Comparison of ENCODE assay signal across 8 cellular contexts in genomic region chr7:134016223-134016941, GRCh38.
A peak's percentile ranks its signal among the peaks of the same experiment; 100 is the strongest.
DNase-seq lines count a peak whose midpoint lies in the region; ATAC-seq and TF ChIP-seq lines count a peak whose summit lies in the region.

No MANE protein-coding gene starts in this region.

- H3K4me3 Mint-ChIP-seq in immature natural killer cell: no peak overlapping the region

- H3K36me3 ChIP-seq in HCT116 (ENCODE audit: control insufficient read depth in 1 of 2, insufficient read depth in 2 of 2, low read length in 2 of 2): no peaks in the 10 kb centered on the region
- H3K36me3 ChIP-seq in PC-9 (ENCODE audit: low read depth): no peaks in the 10 kb centered on the region
- H3K36me3 ChIP-seq in trophoblast cell (ENCODE audit: control insufficient read depth in 1 of 2, insufficient read depth in 2 of 2, low read length in 2 of 2): no peaks in the 10 kb centered on the region

- no peaks in the 10 kb centered on the region for H4K20me1 ChIP-seq in HCT116 (ENCODE audit: insufficient read depth)
- H4K20me1 ChIP-seq in PC-9 (ENCODE audit: insufficient read depth): no peaks in the 10 kb centered on the region

- DNase-seq in Ammon's horn (ENCODE audit: low spot score) (peak; percentile 68), HCT116 (ENCODE audit: low read depth, low spot score) (peak; percentile 12), PC-9 (peak in 1 of 2 experiments; percentile 16), fibroblast of mammary gland (ENCODE audit: low read depth) (peak; percentile 28), trophoblast cell (peak; percentile 3 to 47), immature natural killer cell (no peak)
- no peak for DNase-seq in central memory CD4-positive, alpha-beta T cell

- RAD21 ChIA-PET in HCT116 (lab: Charles Lee; ENCODE audit: low non-redundant PET in 1 of 2, low total read pairs in 2 of 2, uncharacterized antibody in 2 of 2, unreplicated experiment in 2 of 2): no interaction called here

- no peaks in the 10 kb centered on the region for H3K79me1 ChIP-seq in trophoblast cell (ENCODE audit: low read length)

- H3K36me3 Mint-ChIP-seq in immature natural killer cell: peaks cover 0 to 5% (median 4%) of the 10 kb centered on the region in 3 donors

- no peak for TF ChIP-seq POLR2A in HCT116 (IDR thresholded peaks at IDR 0.05; ENCODE audit: borderline replicate concordance, extremely low read depth, insufficient read depth, insufficient read length)

- H3K27ac Mint-ChIP-seq in immature natural killer cell: peak overlapping the region in 2 of 6 donors; percentile 3 to 24

- no peaks in the 10 kb centered on the region for H3K27me3 ChIP-seq in HCT116 (ENCODE audit: insufficient read depth, low read length)
- H3K27me3 ChIP-seq in PC-9 (ENCODE audit: insufficient read depth, low read depth): no peaks in the 10 kb centered on the region
- no peaks in the 10 kb centered on the region for H3K27me3 ChIP-seq in trophoblast cell (ENCODE audit: insufficient read depth, low read length)

- no peak overlapping the region for H2BK120ac ChIP-seq in trophoblast cell (ENCODE audit: insufficient read depth, low read length, poor library complexity)

- H3K4me1 ChIP-seq in HCT116 (ENCODE audit: control insufficient read depth in 1 of 2, insufficient read depth in 2 of 2, low read length in 2 of 2) (no peaks in the 10 kb centered on the region), PC-9 (replicated peaks; ENCODE audit: insufficient read depth) (no peaks in the 10 kb centered on the region), trophoblast cell (ENCODE audit: control insufficient read depth in 1 of 2, insufficient read depth in 2 of 2, low read length in 2 of 2) (no peaks in the 10 kb centered on the region)

- H3F3A ChIP-seq in PC-9 (ENCODE audit: insufficient read depth, low read depth): no peaks in the 10 kb centered on the region

- H3K27ac ChIP-seq in HCT116 (ENCODE audit: low read depth, low read length) (no peak overlapping the region), PC-9 (no peak overlapping the region), trophoblast cell (ENCODE audit: low read depth, low read length) (no peak overlapping the region)

- H3K9me2 ChIP-seq in HCT116 (ENCODE audit: insufficient read depth) (no peaks in the 10 kb centered on the region), PC-9 (ENCODE audit: insufficient read depth) (no peaks in the 10 kb centered on the region)

- H3K18ac ChIP-seq in trophoblast cell (ENCODE audit: low read length): no peak overlapping the region

- H3K79me2 ChIP-seq in HCT116 (ENCODE audit: insufficient read depth, low read length): no peaks in the 10 kb centered on the region
- no peaks in the 10 kb centered on the region for H3K79me2 ChIP-seq in PC-9 (ENCODE audit: low read depth)
- H3K79me2 ChIP-seq in trophoblast cell (ENCODE audit: control insufficient read depth, insufficient read depth, low read length, poor library complexity): no peaks in the 10 kb centered on the region

- H3K4me2 ChIP-seq in HCT116 (ENCODE audit: low read length): no peak overlapping the region
- H3K4me2 ChIP-seq in PC-9: no peak overlapping the region
- H3K4me2 ChIP-seq in trophoblast cell (ENCODE audit: low read length): no peak overlapping the region

- H4K91ac ChIP-seq in trophoblast cell (ENCODE audit: low read depth, low read length): no peak overlapping the region

- no CpG with 5 or more reads among the region's 4 CpGs for WGBS in trophoblast cell (ENCODE audit: extremely low coverage, insufficient coverage, insufficient read length)

- H2AFZ ChIP-seq in HCT116 (ENCODE audit: low read depth, low read length, poor library complexity, severe bottlenecking): no peak overlapping the region
- no peak overlapping the region for H2AFZ ChIP-seq in PC-9
- no peak overlapping the region for H2AFZ ChIP-seq in trophoblast cell (ENCODE audit: insufficient read depth, low read length, poor library complexity)

- no peak overlapping the region for H4K12ac ChIP-seq in trophoblast cell (ENCODE audit: low read depth, low read length)

- no peak overlapping the region for H3K4me3 ChIP-seq in HCT116 (replicated peaks in 1 of 2; ENCODE audit: low read depth in 1 of 2, low read length in 2 of 2)
- no peak overlapping the region for H3K4me3 ChIP-seq in PC-9
- H3K4me3 ChIP-seq in fibroblast of mammary gland (ENCODE audit: control insufficient read depth, low read depth, low read length): no peak overlapping the region
- H3K4me3 ChIP-seq in trophoblast cell (ENCODE audit: low read depth, low read length): no peak overlapping the region

- TF ChIP-seq CTCF in HCT116 (IDR thresholded peaks at IDR 0.05 in 2 of 3, conservative IDR thresholded peaks at IDR 0.05 in 1 of 3; ENCODE audit: borderline replicate concordance in 1 of 3, insufficient read depth in 1 of 3, low read depth in 2 of 3, low read length in 2 of 3) (peak; percentile 41 to 79 (median 76); a peak in 5 of 6 replicates), PC-9 (conservative IDR thresholded peaks at IDR 0.05) (peak; percentile 76), fibroblast of mammary gland (conservative IDR thresholded peaks at IDR 0.05; ENCODE audit: control insufficient read depth, insufficient read depth, low read depth, low read length) (peak; percentile 73)

- no peak overlapping the region for H3K4ac ChIP-seq in trophoblast cell (ENCODE audit: low read depth, low read length)

- H3K14ac ChIP-seq in trophoblast cell (ENCODE audit: low read length): no peak overlapping the region

- peak; percentile 66 for ATAC-seq in HCT116
- no peak for ATAC-seq in GM19467 (IDR thresholded peaks at IDR 0.05; ENCODE audit: unreplicated experiment)

- no peak overlapping the region for H2BK12ac ChIP-seq in trophoblast cell (ENCODE audit: low read length)

- H3K9ac ChIP-seq in HCT116 (ENCODE audit: low read length) (no peak overlapping the region), trophoblast cell (ENCODE audit: low read length) (no peak overlapping the region)

- peak; percentile 71 for TF ChIP-seq RAD21 in HCT116 (IDR thresholded peaks at IDR 0.05; ENCODE audit: low read depth)

- CTCF ChIA-PET in HCT116 (lab: Charles Lee) (no interaction called here), PC-9 (lab: Charles Lee) (interaction anchor here (0.7 to 1.0 kb wide), 3 partner anchors 13 to 1688 kb away, joined by 3 to 8 read pairs (median 3); no protein-coding TSS in a partner anchor)

- H2BK5ac ChIP-seq in trophoblast cell (ENCODE audit: low read depth, low read length, poor library complexity): no peak overlapping the region

- intact Hi-C loops in HCT116 (cut with micrococcal nuclease): loop anchor here (10.0 kb wide), 2 partner anchors 1302 to 1432 kb away; no protein-coding TSS in a partner anchor
- intact Hi-C loops in PC-9 (cut with micrococcal nuclease; ENCODE audit: unreplicated experiment): loop anchor here (1.0 kb wide), 1 partner anchor 1698 kb away; no protein-coding TSS in a partner anchor

- peaks cover 0 to 3% (median 2%) of the 10 kb centered on the region in 3 donors for H3K27me3 Mint-ChIP-seq in immature natural killer cell (ENCODE audit: low read depth in 3 of 3)

- H3K4me1 Mint-ChIP-seq in immature natural killer cell: no peaks in the 10 kb centered on the region

- H3K9me3 ChIP-seq in HCT116 (ENCODE audit: control insufficient read depth in 1 of 2, insufficient read depth in 1 of 2, low read depth in 1 of 2, low read length in 2 of 2) (no peaks in the 10 kb centered on the region), PC-9 (ENCODE audit: insufficient read depth, low read depth) (no peaks in the 10 kb centered on the region), trophoblast cell (ENCODE audit: insufficient read depth, low read depth, low read length) (no peaks in the 10 kb centered on the region)

- H4K8ac ChIP-seq in trophoblast cell (ENCODE audit: low read depth, low read length): no peak overlapping the region

- no peak overlapping the region for H3K23ac ChIP-seq in trophoblast cell (ENCODE audit: low read length)

- POLR2A ChIA-PET in HCT116 (lab: Charles Lee) (no interaction called here), PC-9 (lab: Charles Lee; ENCODE audit: unreplicated experiment) (no interaction called here)

- BruUV-seq in HCT116 (replicated peaks; lab: Mats Ljungman, UMichigan) (no TSS peak), PC-9 (replicated peaks; lab: Mats Ljungman, UMichigan) (no TSS peak)

- no peaks in the 10 kb centered on the region for H3K9me3 Mint-ChIP-seq in immature natural killer cell

- H2AK5ac ChIP-seq in trophoblast cell (ENCODE audit: low read length): no peak overlapping the region

TF ChIP-seq in HCT116, 20 proteins besides CTCF, POLR2A, EP300 and RAD21 (continues in another document):
- TF ChIP-seq ZNF274 (IDR thresholded peaks at IDR 0.05; ENCODE audit: low read depth, low read length): no peak
- TF ChIP-seq CEBPB (IDR thresholded peaks at IDR 0.05; ENCODE audit: low read depth): no peak
- TF ChIP-seq TCF7L2 (IDR thresholded peaks at IDR 0.05; ENCODE audit: borderline replicate concordance, extremely low read depth, insufficient read depth, insufficient read length): no peak
- no peak for TF ChIP-seq EGR1 (IDR thresholded peaks at IDR 0.05; ENCODE audit: low read depth)
- TF ChIP-seq REST (IDR thresholded peaks at IDR 0.05; ENCODE audit: low read depth): no peak

Comparison
In these comparisons a context has a peak if more than half of its experiments do, and no peak if none do; other contexts are left out.
1. DNase-seq: peak in Ammon's horn (single experiment), HCT116 (single experiment), fibroblast of mammary gland (single experiment) and trophoblast cell (2 of 2); none in immature natural killer cell (0 of 3) and central memory CD4-positive, alpha-beta T cell (single experiment).
2. Peak in every context shown above with its lines, with median percentiles within 50 percentile points of each other: CTCF ChIP-seq.